In genomic region chr5:140401362-140402257, GRCh38 we compare ENCODE assay signal across 1 cellular context.
TF ChIP-seq lines count a peak whose summit lies in the region.

ANKHD1 (plus strand) TSS chr5:140401833; CDS start chr5:140401968, 135 bp downstream.

TF ChIP-seq in HepG2, 621 proteins besides CTCF, POLR2A, EP300 and RAD21 (continued from another document):
- TF ChIP-seq MTERF4 (CRISPR knock-in tag; IDR thresholded peaks at IDR 0.05) (peak; percentile 75; the same call in 1 of the 2 replicates), REL (CRISPR knock-in tag; conservative IDR thresholded peaks at IDR 0.05) (peak; percentile 78), ZNF230 (CRISPR knock-in tag; IDR thresholded peaks at IDR 0.05) (no peak; the same call in none of the 2 replicates), PAXIP1 (CRISPR knock-in tag; conservative IDR thresholded peaks at IDR 0.05) (0 out of 2 replicates have a peak, but pooled peaks have one; percentile 7), DNMT3B (CRISPR knock-in tag; conservative IDR thresholded peaks at IDR 0.05) (no peak), NFYB (CRISPR knock-in tag; IDR thresholded peaks at IDR 0.05) (peak; percentile 98), MBD4 (IDR thresholded peaks at IDR 0.05; ENCODE audit: borderline replicate concordance, low read length) (no peak), GZF1 (CRISPR knock-in tag; IDR thresholded peaks at IDR 0.05) (no peak; the same call in 1 of the 2 replicates), E2F1 (CRISPR knock-in tag; IDR thresholded peaks at IDR 0.05) (peak; percentile 51), ZNF546 (CRISPR knock-in tag; conservative IDR thresholded peaks at IDR 0.05) (no peak), ZNF800 (CRISPR knock-in tag; IDR thresholded peaks at IDR 0.05) (no peak), TBX2 (CRISPR knock-in tag; IDR thresholded peaks at IDR 0.05; ENCODE audit: borderline replicate concordance) (no peak; the same call in none of the 2 replicates), NFATC3 (CRISPR knock-in tag; IDR thresholded peaks at IDR 0.05) (0 out of 2 replicates have a peak, but pooled peaks have one; percentile 35), SNRNP70 (IDR thresholded peaks at IDR 0.05; ENCODE audit: low read depth, low read length) (no peak), SIX4 (CRISPR knock-in tag; IDR thresholded peaks at IDR 0.05) (no peak), KLF12 (CRISPR knock-in tag; IDR thresholded peaks at IDR 0.05; ENCODE audit: borderline replicate concordance) (peak; percentile 83; the same call in 1 of the 2 replicates), SRSF9 (IDR thresholded peaks at IDR 0.05; ENCODE audit: borderline replicate concordance, insufficient read depth, low read depth, low read length, poor library complexity, severe bottlenecking) (no peak), ZFYVE20 (CRISPR knock-in tag; IDR thresholded peaks at IDR 0.05; ENCODE audit: borderline replicate concordance, low read depth) (peak; percentile 85; the same call in 1 of the 2 replicates), PLRG1 (conservative IDR thresholded peaks at IDR 0.05) (no peak), TSC22D2 (CRISPR knock-in tag; IDR thresholded peaks at IDR 0.05; ENCODE audit: borderline replicate concordance) (0 out of 2 replicates have a peak, but pooled peaks have one; percentile 32), ZNF766 (CRISPR knock-in tag; IDR thresholded peaks at IDR 0.05; ENCODE audit: borderline replicate concordance) (no peak), MTA3 (CRISPR knock-in tag; IDR thresholded peaks at IDR 0.05) (no peak), KDM3A (CRISPR knock-in tag; IDR thresholded peaks at IDR 0.05; ENCODE audit: low read depth) (no peak), MEIS2 (CRISPR knock-in tag; IDR thresholded peaks at IDR 0.05) (peak; percentile 73; the same call in 1 of the 2 replicates), PRDM10 (CRISPR knock-in tag; IDR thresholded peaks at IDR 0.05; ENCODE audit: low read depth) (no peak), ZFP1 (CRISPR knock-in tag; IDR thresholded peaks at IDR 0.05) (no peak), BHLHE40 (IDR thresholded peaks at IDR 0.05; ENCODE audit: low read length) (peak; percentile 91), ZNF878 (CRISPR knock-in tag; IDR thresholded peaks at IDR 0.05) (no peak), ZFX (CRISPR knock-in tag; IDR thresholded peaks at IDR 0.05; ENCODE audit: low read depth) (peak; percentile 82), BRCA1 (CRISPR knock-in tag; IDR thresholded peaks at IDR 0.05) (no peak), RBM39 (IDR thresholded peaks at IDR 0.05; ENCODE audit: low read depth, low read length, poor library complexity, severe bottlenecking) (peak; percentile 70), ZNF879 (CRISPR knock-in tag; IDR thresholded peaks at IDR 0.05) (no peak), MIXL1 (CRISPR knock-in tag; IDR thresholded peaks at IDR 0.05) (peak; percentile 65; the same call in 1 of the 2 replicates)
